20 cellular contexts compared by ENCODE assay signal in genomic region chr3:23663246-23663645, GRCh38.
"Had no signal": no experiment of that assay in that cellular context is flagged by ENCODE, and none has a peak within 500 bp of the region (broad histone marks: within the 10 kb centered on the region; RNA-seq: fewer than 3 reads in every experiment).

No MANE protein-coding gene starts in this region.

- H3K27ac Mint-ChIP-seq: activated CD8-positive, alpha-beta memory T cell treated with anti-CD3 and anti-CD28 coated beads, Interleukin-2, amount 10 ng/mL, durations not matched to agents 7 days and 5 days; activated naive CD4-positive, alpha-beta T cell treated with anti-CD3 and anti-CD28 coated beads, Interleukin-2, amount 50 U/mL, for 24 hours; activated T-cell treated with anti-CD3 and anti-CD28 coated beads, Interleukin-2, amount 50 U/mL, for 24 hours; mesothelial cell of epicardium; T-cell had no signal

- H3K4me3 ChIP-seq: adrenal gland, colonic mucosa, esophagus muscularis mucosa, lung, vagina had no signal

- DNase-seq: activated CD4-positive, alpha-beta T cell treated with anti-CD3 and anti-CD28 coated beads for 1 hour; activated CD4-positive, alpha-beta T cell treated with anti-CD3 and anti-CD28 coated beads, Interleukin-2, amount 50 U/mL, for 48 hours; activated CD8-positive, alpha-beta memory T cell treated with anti-CD3 and anti-CD28 coated beads, Interleukin-2, amount 10 ng/mL, durations not matched to agents 7 days and 5 days; activated effector memory CD4-positive, alpha-beta T cell treated with Interleukin-2 at 50 U/mL for 16 hours; activated T-cell treated with anti-CD3 and anti-CD28 coated beads, Interleukin-2, amount 50 U/mL, for 24 hours; adrenal gland; caudate nucleus; colonic mucosa; effector CD4-positive, alpha-beta T cell; foreskin melanocyte; head of caudate nucleus; T-cell; T1000 had no signal

- H3K36me3 Mint-ChIP-seq: activated CD8-positive, alpha-beta memory T cell treated with anti-CD3 and anti-CD28 coated beads, Interleukin-2, amount 10 ng/mL, durations not matched to agents 7 days and 5 days; activated naive CD4-positive, alpha-beta T cell treated with anti-CD3 and anti-CD28 coated beads, Interleukin-2, amount 50 U/mL, for 24 hours; mesothelial cell of epicardium; stimulated activated memory B cell treated with anti-CD40 and anti-IgM and Interleukin-4, amounts not matched to agents 10 μg/mL and 1 μg/mL and 100 μg/mL, for 72 hours; T-cell had no signal

- H3K4me3 Mint-ChIP-seq: activated CD8-positive, alpha-beta memory T cell treated with anti-CD3 and anti-CD28 coated beads, Interleukin-2, amount 10 ng/mL, durations not matched to agents 7 days and 5 days; activated naive CD4-positive, alpha-beta T cell treated with anti-CD3 and anti-CD28 coated beads, Interleukin-2, amount 50 U/mL, for 24 hours; activated T-cell treated with anti-CD3 and anti-CD28 coated beads, Interleukin-2, amount 50 U/mL, for 24 hours; mesothelial cell of epicardium; neural crest cell; stimulated activated memory B cell treated with anti-CD40 and anti-IgM and Interleukin-4, amounts not matched to agents 10 μg/mL and 1 μg/mL and 100 μg/mL, for 72 hours; T-cell had no signal

- H3K9me3 Mint-ChIP-seq: activated naive CD4-positive, alpha-beta T cell treated with anti-CD3 and anti-CD28 coated beads, Interleukin-2, amount 50 U/mL, for 24 hours; activated T-cell treated with anti-CD3 and anti-CD28 coated beads, Interleukin-2, amount 50 U/mL, for 24 hours; mesothelial cell of epicardium; neural crest cell; stimulated activated memory B cell treated with anti-CD40 and anti-IgM and Interleukin-4, amounts not matched to agents 10 μg/mL and 1 μg/mL and 100 μg/mL, for 72 hours; T-cell had no signal

- H3K4me1 Mint-ChIP-seq: activated naive CD4-positive, alpha-beta T cell treated with anti-CD3 and anti-CD28 coated beads, Interleukin-2, amount 50 U/mL, for 24 hours had no signal

- ATAC-seq: activated CD8-positive, alpha-beta memory T cell treated with anti-CD3 and anti-CD28 coated beads, Interleukin-2, amount 10 ng/mL, durations not matched to agents 7 days and 5 days; stimulated activated memory B cell treated with anti-CD40 and anti-IgM and Interleukin-4, amounts not matched to agents 10 μg/mL and 1 μg/mL and 100 μg/mL, for 72 hours; T-cell had no signal

- H3K27me3 Mint-ChIP-seq: activated naive CD4-positive, alpha-beta T cell treated with anti-CD3 and anti-CD28 coated beads, Interleukin-2, amount 50 U/mL, for 24 hours; activated T-cell treated with anti-CD3 and anti-CD28 coated beads, Interleukin-2, amount 50 U/mL, for 24 hours; stimulated activated memory B cell treated with anti-CD40 and anti-IgM and Interleukin-4, amounts not matched to agents 10 μg/mL and 1 μg/mL and 100 μg/mL, for 72 hours had no signal
